Comparison of ENCODE assay signal across 1 cellular context in genomic region chr14:45254771-45255170, GRCh38.
TF ChIP-seq lines count a peak whose summit lies in the region.

No MANE protein-coding gene starts in this region.

TF ChIP-seq in HCT116, 20 proteins besides CTCF, POLR2A, EP300 and RAD21 (continued from another document):
- TF ChIP-seq REST (IDR thresholded peaks at IDR 0.05; ENCODE audit: low read depth) (no peak), ATF3 (IDR thresholded peaks at IDR 0.05) (no peak), CBX3 (IDR thresholded peaks at IDR 0.05; ENCODE audit: low read depth) (no peak), FOSL1 (IDR thresholded peaks at IDR 0.05; ENCODE audit: low read depth) (no peak), ZFX (IDR thresholded peaks at IDR 0.05) (no peak), TCF7L2 (IDR thresholded peaks at IDR 0.05; ENCODE audit: borderline replicate concordance, extremely low read depth, insufficient read depth, insufficient read length) (no peak), SRF (IDR thresholded peaks at IDR 0.05; ENCODE audit: low read depth) (no peak)
